1 cellular context compared by ENCODE assay signal in genomic region chr16:70223216-70223615, GRCh38.
TF ChIP-seq lines count a peak whose summit lies in the region.

No MANE protein-coding gene starts in this region.

TF ChIP-seq in HEK293, 187 proteins besides CTCF, POLR2A, EP300 and RAD21:
- peak; percentile 52 for TF ChIP-seq PRDM10 (tag by site-specific recombination; IDR thresholded peaks at IDR 0.05)
TF ChIP-seq in HEK293: peak in this region for 1; not testable (repeated sequence) for 186.
